In genomic region chr6:168117942-168118341, GRCh38 we compare ENCODE assay signal across 14 cellular contexts. TPM values are rescaled to one million over a fixed set of nuclear protein-coding genes. Genes with fewer than 3 reads are reported as not detected.
DNase-seq lines count a peak whose midpoint lies in the region; TF ChIP-seq lines count a peak whose summit lies in the region.
"Had no signal": no experiment of that assay in that cellular context is flagged by ENCODE, and none has a peak within 500 bp of the region (broad histone marks: within the 10 kb centered on the region; RNA-seq: fewer than 3 reads in every experiment).

No MANE protein-coding gene starts in this region.

- H3K27me3 Mint-ChIP-seq in endodermal cell (ENCODE audit: insufficient read depth) (peaks cover 19% of the 10 kb centered on the region), nephron (ENCODE audit: low read depth) (peaks cover 11% of the 10 kb centered on the region), CD14-positive monocyte (ENCODE audit: low read depth in 3 of 3) (peaks cover 0 to 4% (median 4%) of the 10 kb centered on the region in 3 donors)
- H3K27me3 Mint-ChIP-seq: memory B cell; stimulated activated naive B cell treated with anti-CD40 and anti-IgM and Interleukin-4, amounts not matched to agents 10 μg/mL and 1 μg/mL and 100 μg/mL, for 72 hours had no signal

- H3K4me3 Mint-ChIP-seq in endodermal cell (no peak overlapping the region), nephron (no peak overlapping the region), CD14-positive monocyte (no peak overlapping the region)
- H3K4me3 Mint-ChIP-seq: activated CD4-positive, alpha-beta T cell treated with anti-CD3 and anti-CD28 coated beads for 36 hours; memory B cell; stimulated activated naive B cell treated with anti-CD40 and anti-IgM and Interleukin-4, amounts not matched to agents 10 μg/mL and 1 μg/mL and 100 μg/mL, for 72 hours had no signal

- H3K4me1 Mint-ChIP-seq in endodermal cell (peaks cover 2% of the 10 kb centered on the region), nephron (no peaks in the 10 kb centered on the region), CD14-positive monocyte (no peaks in the 10 kb centered on the region)
- H3K4me1 Mint-ChIP-seq: memory B cell; stimulated activated naive B cell treated with anti-CD40 and anti-IgM and Interleukin-4, amounts not matched to agents 10 μg/mL and 1 μg/mL and 100 μg/mL, for 72 hours had no signal

- H3K9me3 ChIP-seq in BE2C: no peaks in the 10 kb centered on the region
- H3K9me3 ChIP-seq in endodermal cell (ENCODE audit: control insufficient read depth, low read length): peaks cover 5% of the 10 kb centered on the region

- H3K36me3 ChIP-seq in BE2C: no peaks in the 10 kb centered on the region
- H3K36me3 ChIP-seq in endodermal cell (ENCODE audit: control insufficient read depth, insufficient read depth, low read length): no peaks in the 10 kb centered on the region

- TF ChIP-seq CTCF in BE2C (IDR thresholded peaks at IDR 0.05; ENCODE audit: low read depth, low read length): peak; percentile 40
- peak; percentile 28 for TF ChIP-seq CTCF in LNCaP clone FGC (IDR thresholded peaks at IDR 0.05; ENCODE audit: control insufficient read depth, extremely low read depth, insufficient read depth)
- TF ChIP-seq CTCF in endodermal cell (conservative IDR thresholded peaks at IDR 0.05): peak; percentile 85
- peak; percentile 41 to 65 (median 62) for TF ChIP-seq CTCF in nephron (IDR thresholded peaks at IDR 0.05; ENCODE audit: unreplicated experiment in 3 of 3)
- TF ChIP-seq CTCF in CD14-positive monocyte (IDR thresholded peaks at IDR 0.05): no peak

- H3K4me1 ChIP-seq in BE2C (no peaks in the 10 kb centered on the region), endodermal cell (ENCODE audit: control insufficient read depth, insufficient read depth, low read length) (no peaks in the 10 kb centered on the region)

- H3K4me3 ChIP-seq in BE2C (ENCODE audit: low read depth, low read length) (no peak overlapping the region), LNCaP clone FGC (ENCODE audit: low read depth, low read length) (no peak overlapping the region), endodermal cell (ENCODE audit: low read length) (no peak overlapping the region)
- H3K4me3 ChIP-seq: SK-N-MC had no signal

- H3K27ac Mint-ChIP-seq in endodermal cell (no peak overlapping the region), nephron (no peak overlapping the region), CD14-positive monocyte (no peak overlapping the region)
- H3K27ac Mint-ChIP-seq: activated CD4-positive, alpha-beta T cell treated with anti-CD3 and anti-CD28 coated beads for 36 hours; memory B cell; stimulated activated naive B cell treated with anti-CD40 and anti-IgM and Interleukin-4, amounts not matched to agents 10 μg/mL and 1 μg/mL and 100 μg/mL, for 72 hours had no signal

- no peak overlapping the region for H3K9ac ChIP-seq in endodermal cell (ENCODE audit: extremely low read depth, low read length, poor library complexity, severe bottlenecking)

- H3K9me3 Mint-ChIP-seq in endodermal cell (peaks cover 7% of the 10 kb centered on the region), nephron (peaks cover 4% of the 10 kb centered on the region), CD14-positive monocyte (peaks cover 0 to 13% (median 8%) of the 10 kb centered on the region in 7 donors)

- intact Hi-C loops in CD14-positive monocyte (cut with micrococcal nuclease): no loop called here

- H3K27ac ChIP-seq in endodermal cell (ENCODE audit: low read depth, low read length): no peak overlapping the region
- H3K27ac ChIP-seq: SK-N-MC had no signal

- 44 to 65% methylated on average over 3 to 4 of the region's 4 CpGs for WGBS in endodermal cell (ENCODE audit: insufficient coverage in 1 of 2, insufficient read length in 1 of 2), 2 experiments

- H3K36me3 Mint-ChIP-seq in endodermal cell (ENCODE audit: low read depth) (no peaks in the 10 kb centered on the region), nephron (ENCODE audit: low read depth) (peaks cover 4% of the 10 kb centered on the region), CD14-positive monocyte (no peaks in the 10 kb centered on the region)
- H3K36me3 Mint-ChIP-seq: memory B cell had no signal

- DNase-seq in BE2C (no peak), LNCaP clone FGC (ENCODE audit: low read depth) (no peak), endodermal cell (peak; percentile 59), T-helper 1 cell (no peak), CD14-positive monocyte (ENCODE audit: low spot score) (no peak)
- no peak for DNase-seq in stimulated activated CD4-positive, alpha-beta T cell treated with anti-CD3 and anti-CD28 coated beads, Interleukin-4, amount 100 ng/mL, for 24 hours
- DNase-seq in activated CD4-positive, alpha-beta T cell treated with anti-CD3 and anti-CD28 coated beads for 4 hours: no peak
- DNase-seq: activated CD4-positive, alpha-beta T cell treated with anti-CD3 and anti-CD28 coated beads for 36 hours; activated effector memory CD4-positive, alpha-beta T cell treated with anti-CD3 and anti-CD28 coated beads, Interleukin-2, amount 50 U/mL, for 16 hours; stimulated activated CD4-positive, alpha-beta T cell treated with anti-CD3 and anti-CD28 coated beads, Interleukin-1b, Interleukin-23, amount 100 ng/mL, for 48 hours; stimulated activated naive B cell treated with anti-CD40 and anti-IgM and Interleukin-4, amounts not matched to agents 10 μg/mL and 1 μg/mL and 100 μg/mL, for 72 hours had no signal

- H3K27me3 ChIP-seq in BE2C (no peaks in the 10 kb centered on the region), endodermal cell (ENCODE audit: control insufficient read depth, insufficient read depth, low read length, poor library complexity, severe bottlenecking) (no peaks in the 10 kb centered on the region)

RNA-seq across cellular contexts. Expression of gene FRMD1, which starts 38.9 kb away (rescaled TPM):
- not detected for polyA plus RNA-seq in BE2C (2012; ENCODE audit: insufficient read depth, insufficient read length, low read depth)
- total RNA-seq in endodermal cell: not detected
- not detected for polyA plus RNA-seq in endodermal cell (2013, experiment 1 of 2)
- polyA plus RNA-seq in endodermal cell (2013, experiment 2 of 2): 0.04 TPM
- not detected for polyA plus RNA-seq in CD14-positive monocyte
- total RNA-seq: activated CD4-positive, alpha-beta T cell treated with anti-CD3 and anti-CD28 coated beads for 36 hours had no signal
